In genomic region chr14:104481323-104481722, GRCh38 we compare ENCODE assay signal across 7 cellular contexts.
"Had no signal": no experiment of that assay in that cellular context is flagged by ENCODE, and none has a peak within 500 bp of the region (broad histone marks: within the 10 kb centered on the region; RNA-seq: fewer than 3 reads in every experiment).

No MANE protein-coding gene starts in this region.

- ATAC-seq: GM23338, HCT116, HepG2 had no signal

- H3K4me3 ChIP-seq: GM23338, HAP-1 had no signal

- H3K27ac ChIP-seq: HL-60 had no signal

- DNase-seq: HFFc6, KBM-7 had no signal

- H3K9me3 ChIP-seq: HAP-1 had no signal

- H3K36me3 ChIP-seq: HAP-1 had no signal

- H3K4me1 ChIP-seq: HAP-1 had no signal
